ENCODE assay signal across 11 cellular contexts in genomic region chr2:221943078-221943810, GRCh38.
DNase-seq lines count a peak whose midpoint lies in the region; ATAC-seq and TF ChIP-seq lines count a peak whose summit lies in the region.
"Had no signal": no experiment of that assay in that cellular context is flagged by ENCODE, and none has a peak within 500 bp of the region (broad histone marks: within the 10 kb centered on the region; RNA-seq: fewer than 3 reads in every experiment).

No MANE protein-coding gene starts in this region.

- peak; percentile 14 for DNase-seq in DMS153 treated with DMSO at 0.1 percent for 48 hours (lab: John Stamatoyannopoulos, UW; ENCODE audit: unreplicated experiment)
- DNase-seq in SHP77 treated with DMSO at 0.1 percent for 48 hours (lab: John Stamatoyannopoulos, UW), result peak; percentile 25
- DNase-seq in sciatic nerve (ENCODE audit: low spot score), result no peak
- no peak for DNase-seq in NCI-H774 (lab: John Stamatoyannopoulos, UW)
- no peak for DNase-seq in DMS114 treated with DMSO at 0.1 percent for 48 hours (lab: John Stamatoyannopoulos, UW; ENCODE audit: unreplicated experiment)
- DNase-seq: naive B cell had no signal

- intact Hi-C loops in sciatic nerve (cut with DNase I), result no loop called here

- H3K36me3 ChIP-seq in gastroesophageal sphincter, result no peaks in the 10 kb centered on the region

- ATAC-seq in gastroesophageal sphincter (peak; percentile 90), sciatic nerve (peak; percentile 93), GM19452 (IDR thresholded peaks at IDR 0.05; ENCODE audit: unreplicated experiment) (no peak), HG02973 (IDR thresholded peaks at IDR 0.05; ENCODE audit: unreplicated experiment) (no peak)
- ATAC-seq: activated T-helper 17 cell treated with anti-CD3 and anti-CD28 coated beads, Interleukin-2, amount 50 U/mL, for 72 hours; esophagus mucosa had no signal

- TF ChIP-seq EP300 in gastroesophageal sphincter (IDR thresholded peaks at IDR 0.05), result peak; percentile 81

- no peak for TF ChIP-seq POLR2A in gastroesophageal sphincter (IDR thresholded peaks at IDR 0.05)

- WGBS in gastroesophageal sphincter (ENCODE audit: low coverage in 1 of 2), 2 donors, result 0 to 25% methylated on average over 1 of the region's 1 CpG

- no peak overlapping the region for H3K4me3 ChIP-seq in gastroesophageal sphincter

- TF ChIP-seq CTCF in gastroesophageal sphincter (IDR thresholded peaks at IDR 0.05), result no peak

- peaks cover 3 to 41% (median 5%) of the 10 kb centered on the region in 3 donors for H3K4me1 ChIP-seq in gastroesophageal sphincter

- H3K9me3 ChIP-seq in gastroesophageal sphincter, result no peaks in the 10 kb centered on the region

- peak overlapping the region; percentile 64 to 97 (median 76) for H3K27ac ChIP-seq in gastroesophageal sphincter

- H3K27me3 ChIP-seq in gastroesophageal sphincter, result no peaks in the 10 kb centered on the region

Comparison
In these comparisons a context has a peak if more than half of its experiments do, and no peak if none do; other contexts are left out.
1. DNase-seq: peak in DMS153 treated with DMSO at 0.1 percent for 48 hours (single experiment) and SHP77 treated with DMSO at 0.1 percent for 48 hours (single experiment); none in sciatic nerve (single experiment), NCI-H774 (single experiment) and DMS114 treated with DMSO at 0.1 percent for 48 hours (single experiment).
2. ATAC-seq: peak in gastroesophageal sphincter (single experiment) and sciatic nerve (single experiment); none in GM19452 (single experiment) and HG02973 (single experiment).